ENCODE assay signal across 1 cellular context in the genomic region with DNA sequence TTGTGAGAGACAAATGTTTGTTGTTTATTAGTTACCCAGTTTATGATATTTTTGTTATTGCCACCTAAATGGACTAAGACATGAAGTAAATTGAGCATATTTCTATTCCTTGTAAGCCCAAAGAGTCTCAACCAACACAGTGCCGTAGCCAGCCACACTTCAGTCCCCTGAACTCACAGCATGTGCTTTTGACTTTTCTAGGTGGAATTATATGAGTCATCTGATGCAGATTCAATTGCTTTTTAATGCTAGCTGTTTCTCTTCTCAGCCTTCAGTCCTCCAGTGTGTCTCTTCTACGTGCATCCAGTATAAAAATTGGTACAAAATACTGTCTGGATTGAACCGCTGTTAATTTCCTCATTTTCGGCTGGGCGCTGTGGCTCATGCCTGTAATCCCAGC.
TF ChIP-seq lines count a peak whose summit lies in the region.

No MANE protein-coding gene starts in this region.

TF ChIP-seq in IMR-90, 13 proteins besides CTCF, POLR2A, EP300 and RAD21:
- TF ChIP-seq NFE2L2 (IDR thresholded peaks at IDR 0.05; ENCODE audit: low read depth, low read length): no peak
- TF ChIP-seq SMC3 (IDR thresholded peaks at IDR 0.05; ENCODE audit: low read depth, low read length): no peak
- no peak for TF ChIP-seq CEBPB (IDR thresholded peaks at IDR 0.05; ENCODE audit: low read depth, low read length)
- no peak for TF ChIP-seq MAZ (IDR thresholded peaks at IDR 0.05; ENCODE audit: borderline replicate concordance, low read depth, low read length)
- TF ChIP-seq FOS (IDR thresholded peaks at IDR 0.05; ENCODE audit: low read depth, low read length): no peak
- TF ChIP-seq MXI1 (IDR thresholded peaks at IDR 0.05; ENCODE audit: borderline replicate concordance, low read depth, low read length): peak; percentile 48; the same call in 1 of the 2 replicates
- no peak for TF ChIP-seq BHLHE40 (IDR thresholded peaks at IDR 0.05; ENCODE audit: low read depth, low read length)
- TF ChIP-seq CHD1 (IDR thresholded peaks at IDR 0.05; ENCODE audit: low read depth, low read length): no peak
- TF ChIP-seq MAFK (IDR thresholded peaks at IDR 0.05; ENCODE audit: low read depth, low read length): no peak
